Comparison of ENCODE assay signal across 23 cellular contexts in the genomic region with DNA sequence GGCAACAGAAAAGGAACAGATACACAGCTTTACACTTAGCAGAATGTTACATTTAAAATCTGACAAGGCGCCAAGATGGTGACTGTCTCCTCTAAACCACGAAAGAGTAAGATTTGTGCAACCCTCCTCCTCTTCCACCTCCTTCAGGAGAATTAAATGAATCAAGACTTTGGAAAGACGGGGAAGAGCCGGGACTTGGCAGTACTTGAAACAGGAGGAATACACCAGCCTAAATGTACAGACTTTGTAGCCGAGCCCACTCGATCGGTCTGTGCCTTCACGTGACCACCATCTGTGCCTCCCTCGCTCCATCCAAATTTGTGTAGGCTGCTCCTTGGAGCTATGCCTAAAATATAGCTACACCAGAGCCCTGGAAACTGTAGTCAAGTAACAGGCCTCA. TPM values are rescaled to one million over a fixed set of nuclear protein-coding genes. Genes with fewer than 3 reads are reported as not detected.
A peak's percentile ranks its signal among the peaks of the same experiment; 100 is the strongest.
DNase-seq lines count a peak whose midpoint lies in the region; TF ChIP-seq lines count a peak whose summit lies in the region.
"Had no signal": no experiment of that assay in that cellular context is flagged by ENCODE, and none has a peak within 500 bp of the region (broad histone marks: within the 10 kb centered on the region; RNA-seq: fewer than 3 reads in every experiment).

No MANE protein-coding gene starts in this region.

- H3K36me3 ChIP-seq in HEK293 (ENCODE audit: control insufficient read depth in 2 of 2, insufficient read depth in 1 of 2, low read length in 2 of 2) (no peaks in the 10 kb centered on the region), rectal smooth muscle tissue (ENCODE audit: control insufficient read depth, insufficient read depth, low read length) (no peaks in the 10 kb centered on the region)
- H3K36me3 ChIP-seq: lower lobe of right lung, neural progenitor cell, right lobe of liver, thoracic aorta had no signal

- DNase-seq in amniotic epithelial cell (ENCODE audit: low read depth) (peak; percentile 36), fibroblast of peridontal ligament (ENCODE audit: extremely low read depth) (peak; percentile 77), DMS79 treated with DMSO at 0.1 percent for 48 hours (lab: John Stamatoyannopoulos, UW) (no peak), mucosa of gallbladder (ENCODE audit: low spot score) (no peak), SHP77 (lab: John Stamatoyannopoulos, UW) (no peak), dedifferentiated amniotic fluid mesenchymal stem cell (ENCODE audit: extremely low spot score) (no peak)
- DNase-seq: activated CD8-positive, alpha-beta memory T cell treated with anti-CD3 and anti-CD28 coated beads for 24 hours; body of pancreas; CD4-positive, CD25-positive, alpha-beta regulatory T cell; GF-D8; H7; lower lobe of right lung; NCI-H2081; right lobe of liver; stimulated activated CD4-positive, alpha-beta T cell treated with anti-CD3 and anti-CD28 coated beads, Interleukin-2, amount 100 ng/mL, for 48 hours; stimulated activated CD8-positive, alpha-beta memory T cell treated with anti-CD3 and anti-CD28 coated beads, Interleukin-4, amount 100 ng/mL, for 48 hours had no signal

- H3K27ac ChIP-seq in HEK293 (ENCODE audit: extremely low read depth, low read depth, low read length) (no peak overlapping the region), rectal smooth muscle tissue (ENCODE audit: low read depth, low read length) (peak overlapping the region; percentile 33)
- H3K27ac ChIP-seq: body of pancreas, lower lobe of right lung, neural progenitor cell, right lobe of liver, thoracic aorta had no signal

- CTCF ChIA-PET in HEK293 (lab: Yijun Ruan, JAX), result no interaction called here

- H3K4me1 ChIP-seq in HEK293 (ENCODE audit: control insufficient read depth, insufficient read depth, low read length), result no peaks in the 10 kb centered on the region
- no peaks in the 10 kb centered on the region for H3K4me1 ChIP-seq in rectal smooth muscle tissue (ENCODE audit: control insufficient read depth, insufficient read depth, low read length)
- H3K4me1 ChIP-seq: body of pancreas, lower lobe of right lung, neural progenitor cell, right lobe of liver had no signal

- H3K27me3 ChIP-seq in rectal smooth muscle tissue (ENCODE audit: control insufficient read depth, insufficient read depth, low read length), result no peaks in the 10 kb centered on the region
- H3K27me3 ChIP-seq: body of pancreas, gastroesophageal sphincter, right lobe of liver had no signal

- no peaks in the 10 kb centered on the region for H3K9me3 ChIP-seq in HEK293 (ENCODE audit: control insufficient read depth, insufficient read depth, low read depth, low read length)
- H3K9me3 ChIP-seq: body of pancreas, gastroesophageal sphincter, lower lobe of right lung, right lobe of liver, thoracic aorta had no signal

- H3K9ac ChIP-seq in rectal smooth muscle tissue (ENCODE audit: low read length), result no peak overlapping the region
- H3K9ac ChIP-seq: neural progenitor cell had no signal

- POLR2A ChIA-PET in HEK293 (lab: Yijun Ruan, JAX), result no interaction called here

- H3K4me3 ChIP-seq in HEK293 (ENCODE audit: low read depth, low read length), result no peak overlapping the region
- no peak overlapping the region for H3K4me3 ChIP-seq in rectal smooth muscle tissue (ENCODE audit: low read length)
- H3K4me3 ChIP-seq: body of pancreas, gastroesophageal sphincter, lower lobe of right lung, neural progenitor cell, right lobe of liver, thoracic aorta had no signal

- TF ChIP-seq CTCF in HEK293 (tag by site-specific recombination; IDR thresholded peaks at IDR 0.05), result no peak

TF ChIP-seq in HEK293, 187 proteins besides CTCF, POLR2A, EP300 and RAD21:
- TF ChIP-seq OVOL3 (tag by site-specific recombination; IDR thresholded peaks at IDR 0.05), result no peak
- TF ChIP-seq ZFHX2 (tag by site-specific recombination; conservative IDR thresholded peaks at IDR 0.05), result peak; percentile 19; the same call in 1 of the 2 replicates

RNA-seq across cellular contexts. Expression of a gene that starts 38.2 kb away (rescaled TPM):
- 64.4 TPM for total RNA-seq in mucosa of gallbladder
- total RNA-seq: activated T-helper 2 cell treated with anti-CD3 and anti-CD28 coated beads, Interferon-gamma antibody, Interleukin-2, Interleukin-4, amounts not matched to agents 10 μg/mL and 5 μg/mL and 100 μg/mL, durations not matched to agents 14 hours and 24 hours and 36 hours; CD4-positive, CD25-positive, alpha-beta regulatory T cell; T-helper 1 cell treated with Interleukin-12 subunit alpha and Interleukin-12 subunit beta and Interleukin-4 antibody, amounts not matched to agents 30 ng/mL and 1 ng/mL, for 36 hours had no signal

Comparison
In these comparisons a context has a peak if more than half of its experiments do, and no peak if none do; other contexts are left out.
1. DNase-seq: peak in amniotic epithelial cell (single experiment) and fibroblast of peridontal ligament (single experiment); none in DMS79 treated with DMSO at 0.1 percent for 48 hours (single experiment), mucosa of gallbladder (single experiment), SHP77 (0 of 2) and dedifferentiated amniotic fluid mesenchymal stem cell (single experiment).